1 cellular context compared by ENCODE assay signal in genomic region chr11:117281159-117281558, GRCh38.
TF ChIP-seq lines count a peak whose summit lies in the region.

No MANE protein-coding gene starts in this region.

TF ChIP-seq in IMR-90, 13 proteins besides CTCF, POLR2A, EP300 and RAD21:
- TF ChIP-seq MAZ (IDR thresholded peaks at IDR 0.05; ENCODE audit: borderline replicate concordance, low read depth, low read length) (0 out of 2 replicates have a peak, but pooled peaks have one; percentile 18), FOS (IDR thresholded peaks at IDR 0.05; ENCODE audit: low read depth, low read length) (peak; percentile 98), CHD1 (IDR thresholded peaks at IDR 0.05; ENCODE audit: low read depth, low read length) (no peak), RCOR1 (IDR thresholded peaks at IDR 0.05; ENCODE audit: insufficient replicate concordance, low read length) (peak; percentile 16), BHLHE40 (IDR thresholded peaks at IDR 0.05; ENCODE audit: low read depth, low read length) (peak; percentile 54), RFX5 (IDR thresholded peaks at IDR 0.05; ENCODE audit: low read depth, low read length) (no peak), MAFK (IDR thresholded peaks at IDR 0.05; ENCODE audit: low read depth, low read length) (no peak)
TF ChIP-seq in IMR-90: peak in this region for 4.
